Comparison of ENCODE assay signal across 8 cellular contexts in genomic region chr7:139777948-139778841, GRCh38. TPM values are rescaled to one million over a fixed set of nuclear protein-coding genes. Genes with fewer than 3 reads are reported as not detected.
DNase-seq lines count a peak whose midpoint lies in the region; ATAC-seq and TF ChIP-seq lines count a peak whose summit lies in the region.

Gene HIPK2 (minus strand): TSS chr7:139777998. CDS start chr7:139777623, 375 bp downstream.

- H3K79me2 ChIP-seq in neural cell (replicated peaks; ENCODE audit: insufficient read depth, low read length): peaks cover 48% of the 10 kb centered on the region

- H3K9me2 ChIP-seq in neural cell (ENCODE audit: insufficient read depth, low read length): no peaks in the 10 kb centered on the region

- H4K20me1 ChIP-seq in neural cell (ENCODE audit: insufficient read depth): no peaks in the 10 kb centered on the region

- TF ChIP-seq CTCF in fibroblast of villous mesenchyme (IDR thresholded peaks at IDR 0.05; ENCODE audit: insufficient read depth, low read depth, low read length) (no peak), neural cell (IDR thresholded peaks at IDR 0.05; ENCODE audit: poor library complexity, severe bottlenecking) (peak; percentile 24)

- H3K4me1 ChIP-seq in HUES64 (ENCODE audit: insufficient read depth, low read length) (peaks cover 11% of the 10 kb centered on the region), SJCRH30 (no peaks in the 10 kb centered on the region; the same call in 1 of the 2 replicates), subcutaneous abdominal adipose tissue (ENCODE audit: control insufficient read depth in 5 of 5, insufficient read depth in 5 of 5, low read length in 5 of 5) (peaks cover 2 to 38% (median 33%) of the 10 kb centered on the region in 5 donors)

- H3K4me2 ChIP-seq in neural cell (ENCODE audit: low read length): peak within 1 kb of the TSS; percentile 62

- H3K9me3 ChIP-seq in HUES64 (ENCODE audit: insufficient read depth, low read depth, low read length): no peaks in the 10 kb centered on the region
- no peaks in the 10 kb centered on the region for H3K9me3 ChIP-seq in SJCRH30 (replicated peaks)
- no peaks in the 10 kb centered on the region for H3K9me3 ChIP-seq in neural cell (ENCODE audit: low read length)
- H3K9me3 ChIP-seq in subcutaneous abdominal adipose tissue (ENCODE audit: control insufficient read depth in 5 of 5, low read length in 5 of 5): no peaks in the 10 kb centered on the region

- H3F3A ChIP-seq in neural cell (ENCODE audit: insufficient read depth, low read length, poor library complexity, severe bottlenecking): no peaks in the 10 kb centered on the region

- TF ChIP-seq RAD21 in neural cell (conservative IDR thresholded peaks at IDR 0.05): no peak

- WGBS in HUES64: under 1% methylated on average over 96 of the region's 96 CpGs

- TF ChIP-seq EP300 in neural cell (conservative IDR thresholded peaks at IDR 0.05; ENCODE audit: poor library complexity, severe bottlenecking): no peak

- peak within 1 kb of the TSS; percentile 47 for H2AFZ ChIP-seq in neural cell (ENCODE audit: low read depth, low read length)

- DNase-seq in Caki2 (ENCODE audit: low read depth) (peak; percentile 68), SJCRH30 (peak; percentile 85 to 86), activated gamma-delta T cell treated with Interleukin-2 at 50 U/mL for 16 hours (peak; percentile 63), fibroblast of villous mesenchyme (ENCODE audit: low read depth) (peak; percentile 75)

- peak; percentile 46 for ATAC-seq in GM21367 (IDR thresholded peaks at IDR 0.05; ENCODE audit: unreplicated experiment)

- H3K36me3 ChIP-seq in HUES64 (ENCODE audit: insufficient read depth, low read length) (no peaks in the 10 kb centered on the region), SJCRH30 (0 out of 2 replicates have a peak, but pooled peaks cover 6% of the 10 kb centered on the region), neural cell (ENCODE audit: insufficient read depth, low read length) (no peaks in the 10 kb centered on the region), subcutaneous abdominal adipose tissue (ENCODE audit: control insufficient read depth in 5 of 5, insufficient read depth in 5 of 5, low read length in 5 of 5) (no peaks in the 10 kb centered on the region)

- in situ Hi-C loops in Caki2 (cut with HindIII; ENCODE audit: low pct_unique_long_range_greater_than_20kb, low sequenced_read_pairs): no loop called here

- H3K27me3 ChIP-seq in HUES64 (ENCODE audit: insufficient read depth, low read length) (peaks cover 47% of the 10 kb centered on the region), SJCRH30 (no peaks in the 10 kb centered on the region), neural cell (ENCODE audit: insufficient read depth, low read depth, low read length) (no peaks in the 10 kb centered on the region), subcutaneous abdominal adipose tissue (ENCODE audit: control insufficient read depth in 5 of 5, insufficient read depth in 4 of 5, low read length in 5 of 5) (no peaks in the 10 kb centered on the region)

- H3K9ac ChIP-seq in HUES64 (ENCODE audit: low read depth, low read length) (peak within 1 kb of the TSS; percentile 73), neural cell (ENCODE audit: low read length) (peak within 1 kb of the TSS; percentile 86), subcutaneous abdominal adipose tissue (ENCODE audit: low read length in 5 of 5) (peak within 1 kb of the TSS; percentile 85 to 96 (median 92))

- H3K27ac ChIP-seq in HUES64 (ENCODE audit: low read depth, low read length): no peak within 1 kb of the TSS
- H3K27ac ChIP-seq in SJCRH30: peak within 1 kb of the TSS; percentile 41; the same call in 1 of the 2 replicates
- peak within 1 kb of the TSS; percentile 84 for H3K27ac ChIP-seq in neural cell (ENCODE audit: low read length)
- H3K27ac ChIP-seq in subcutaneous abdominal adipose tissue (ENCODE audit: low read depth, low read length): peak within 1 kb of the TSS; percentile 96

- H3K4me3 ChIP-seq in HUES64 (ENCODE audit: low read length): peak within 1 kb of the TSS; percentile 84
- H3K4me3 ChIP-seq in SJCRH30: peak within 1 kb of the TSS; percentile 99
- peak within 1 kb of the TSS; percentile 89 for H3K4me3 ChIP-seq in fibroblast of villous mesenchyme (ENCODE audit: low read depth, low read length)
- peak within 1 kb of the TSS; percentile 90 for H3K4me3 ChIP-seq in neural cell (ENCODE audit: low read length)
- peak within 1 kb of the TSS; percentile 86 to 96 (median 94) for H3K4me3 ChIP-seq in subcutaneous abdominal adipose tissue (ENCODE audit: low read depth in 1 of 5, low read length in 5 of 5)

TF ChIP-seq in neural cell, 6 proteins besides CTCF, POLR2A, EP300 and RAD21:
- TF ChIP-seq POLR2AphosphoS5 (IDR thresholded peaks at IDR 0.05) (no peak), MXI1 (conservative IDR thresholded peaks at IDR 0.05; ENCODE audit: poor library complexity, severe bottlenecking) (peak; percentile 92), TAF1 (IDR thresholded peaks at IDR 0.05; ENCODE audit: low read depth) (no peak), EZH2 (IDR thresholded peaks at IDR 0.05; ENCODE audit: borderline replicate concordance, insufficient read depth, low read length, poor library complexity, severe bottlenecking) (no peak), REST (IDR thresholded peaks at IDR 0.05; ENCODE audit: borderline replicate concordance) (no peak), SMC3 (conservative IDR thresholded peaks at IDR 0.05; ENCODE audit: poor library complexity) (peak; percentile 33)

RNA-seq across cellular contexts. Expression of gene HIPK2, which starts in this region (rescaled TPM):
- total RNA-seq in Caki2 (2014; rRNA removed; shearing (Covaris generic); ENCODE audit: low replicate concordance): 19.4 and 24.4 TPM in 2 replicates
- 9.5 TPM for polyA plus RNA-seq in HUES64 (2013, experiment 1 of 2)
- 12.0 TPM for polyA plus RNA-seq in HUES64 (2013, experiment 2 of 2)
- total RNA-seq in SJCRH30 (2014; rRNA removed; shearing (Covaris generic)): 17.2 and 17.9 TPM in 2 replicates
- 7.1 and 7.3 TPM in 2 replicates for total RNA-seq in fibroblast of villous mesenchyme
- polyA plus RNA-seq in neural cell: 8.5 and 10.5 TPM in 2 replicates
- polyA minus RNA-seq in neural cell: 37.0 and 51.9 TPM in 2 replicates
